In the genomic region with DNA sequence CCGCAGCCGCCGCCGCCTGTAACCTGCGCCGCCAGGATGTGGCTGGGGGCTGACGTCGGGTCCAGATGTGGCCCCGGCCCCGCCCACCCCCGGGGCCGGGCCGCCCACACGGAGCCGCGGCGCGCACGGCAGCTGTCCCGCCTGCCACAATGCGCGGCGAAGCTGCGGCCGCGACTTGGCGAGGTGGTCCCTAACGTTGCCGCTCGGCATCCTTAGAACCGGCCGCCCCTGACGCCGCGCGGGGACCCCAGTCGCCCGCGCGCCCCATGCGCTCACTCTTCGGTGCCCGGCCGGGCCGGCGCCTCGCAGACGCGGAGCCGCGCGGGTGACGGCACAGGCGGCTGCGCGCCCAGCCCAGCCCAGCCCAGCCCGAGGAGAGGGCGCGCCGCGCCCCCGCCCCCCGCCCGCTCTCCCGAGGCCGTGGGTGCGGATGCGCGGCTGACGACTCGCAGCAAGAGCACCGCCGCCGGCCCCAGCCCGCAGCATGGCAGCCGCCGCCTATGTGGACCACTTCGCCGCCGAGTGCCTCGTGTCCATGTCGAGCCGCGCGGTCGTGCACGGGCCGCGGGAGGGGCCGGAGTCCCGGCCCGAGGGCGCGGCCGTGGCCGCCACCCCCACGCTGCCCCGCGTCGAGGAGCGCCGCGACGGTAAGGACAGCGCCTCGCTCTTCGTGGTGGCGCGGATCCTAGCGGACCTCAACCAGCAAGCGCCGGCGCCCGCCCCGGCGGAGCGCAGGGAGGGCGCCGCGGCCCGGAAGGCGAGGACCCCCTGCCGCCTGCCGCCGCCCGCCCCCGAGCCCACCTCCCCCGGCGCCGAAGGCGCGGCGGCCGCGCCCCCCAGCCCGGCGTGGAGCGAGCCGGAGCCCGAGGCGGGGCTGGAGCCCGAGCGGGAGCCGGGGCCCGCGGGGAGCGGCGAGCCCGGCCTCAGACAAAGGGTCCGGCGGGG, we compare ENCODE assay signal across 8 cellular contexts. TPM values are rescaled to one million over a fixed set of nuclear protein-coding genes. Genes with fewer than 3 reads are reported as not detected.
DNase-seq lines count a peak whose midpoint lies in the region; ATAC-seq and TF ChIP-seq lines count a peak whose summit lies in the region.

A gene (plus strand): TSS at position 107 of the 945 bp plus-strand sequence. CDS start 378 bp downstream, at position 485.

- no peaks in the 10 kb centered on the region for H3K9me3 Mint-ChIP-seq in activated naive CD8-positive, alpha-beta T cell treated with anti-CD3 and anti-CD28 coated beads, Interleukin-2, amount 50 U/mL, for 24 hours

- TF ChIP-seq CTCF in heart right ventricle (IDR thresholded peaks at IDR 0.05) (peak in 1 of 9 donors; percentile 0), psoas muscle (IDR thresholded peaks at IDR 0.05) (no peak)

- intact Hi-C loops in heart right ventricle (cut with DNase I) (loop anchor here (1.0 to 10.0 kb wide), 20 partner anchors 35 to 332 kb away; a partner anchor contains a TSS), psoas muscle (cut with DNase I) (loop anchor here (2.0 to 5.0 kb wide), 3 partner anchors 65 to 335 kb away; a partner anchor contains a TSS)

- H3K27ac ChIP-seq in heart right ventricle, result peak within 1 kb of the TSS; percentile 99 to 100 (median 100)
- peak within 1 kb of the TSS; percentile 97 for H3K27ac ChIP-seq in psoas muscle

- H3K27me3 Mint-ChIP-seq in activated naive CD8-positive, alpha-beta T cell treated with anti-CD3 and anti-CD28 coated beads, Interleukin-2, amount 50 U/mL, for 24 hours, result no peaks in the 10 kb centered on the region

- H3K4me1 Mint-ChIP-seq in activated naive CD8-positive, alpha-beta T cell treated with anti-CD3 and anti-CD28 coated beads, Interleukin-2, amount 50 U/mL, for 24 hours, result peaks cover 64% of the 10 kb centered on the region

- DNase-seq in NCI-H1105 (lab: John Stamatoyannopoulos, UW) (peak; percentile 46), NCI-H1105 treated with DMSO at 0.1 percent for 48 hours (lab: John Stamatoyannopoulos, UW) (no peak), OCI-M1 (lab: John Stamatoyannopoulos, UW) (peak; percentile 67), heart right ventricle (peak; percentile 54 to 79), psoas muscle (peak; percentile 59 to 84), NCI-H2029 (lab: John Stamatoyannopoulos, UW) (no peak)
- no peak for DNase-seq in activated naive CD8-positive, alpha-beta T cell treated with anti-CD3 and anti-CD28 coated beads, Interleukin-2, amount 50 U/mL, for 24 hours

- H3K36me3 ChIP-seq in heart right ventricle, result no peaks in the 10 kb centered on the region
- H3K36me3 ChIP-seq in psoas muscle (ENCODE audit: insufficient read depth in 1 of 2, low read depth in 1 of 2), result no peaks in the 10 kb centered on the region

- H3K4me1 ChIP-seq in heart right ventricle (peaks cover 22 to 61% (median 45%) of the 10 kb centered on the region in 9 donors), psoas muscle (peaks cover 38% of the 10 kb centered on the region)

- H3K4me3 Mint-ChIP-seq in activated naive CD8-positive, alpha-beta T cell treated with anti-CD3 and anti-CD28 coated beads, Interleukin-2, amount 50 U/mL, for 24 hours, result peak within 1 kb of the TSS; percentile 84

- H3K27ac Mint-ChIP-seq in activated naive CD8-positive, alpha-beta T cell treated with anti-CD3 and anti-CD28 coated beads, Interleukin-2, amount 50 U/mL, for 24 hours, result peak within 1 kb of the TSS; percentile 49

- H3K9me3 ChIP-seq in heart right ventricle (no peaks in the 10 kb centered on the region), psoas muscle (no peaks in the 10 kb centered on the region)

- H3K27me3 ChIP-seq in heart right ventricle (no peaks in the 10 kb centered on the region), psoas muscle (ENCODE audit: insufficient read depth in 3 of 3, low read length in 2 of 3) (no peaks in the 10 kb centered on the region)

- H3K4me3 ChIP-seq in heart right ventricle (peak within 1 kb of the TSS; percentile 71 to 96 (median 92)), psoas muscle (peak within 1 kb of the TSS; percentile 79)

- WGBS in heart right ventricle, 2 donors, result 0 to 1% methylated on average over 103 to 151 of the region's 151 CpGs
- WGBS in psoas muscle, 3 donors, result 0% methylated on average over 55 to 151 of the region's 151 CpGs

- ATAC-seq in HG02852 (IDR thresholded peaks at IDR 0.05; ENCODE audit: unreplicated experiment) (peak; percentile 50), heart right ventricle (peak in 5 of 8 donors; percentile 21 to 36 (median 33)), psoas muscle (peak; percentile 15 to 37 (median 34))
- ATAC-seq in activated naive CD8-positive, alpha-beta T cell treated with anti-CD3 and anti-CD28 coated beads, Interleukin-2, amount 50 U/mL, for 24 hours, result peak; percentile 67

- peaks cover 12% of the 10 kb centered on the region for H3K36me3 Mint-ChIP-seq in activated naive CD8-positive, alpha-beta T cell treated with anti-CD3 and anti-CD28 coated beads, Interleukin-2, amount 50 U/mL, for 24 hours (ENCODE audit: low read depth)

RNA-seq across cellular contexts. Expression of the gene that starts here (rescaled TPM):
- total RNA-seq in heart right ventricle (100 to 1,000 TPM in 1 of 10 donors, 10 to 100 TPM in 9; 28.4 to 101 (median 49.4) TPM), psoas muscle (10 to 100 TPM; 11.9 to 45.6 (median 25.2) TPM)
- polyA plus RNA-seq in heart right ventricle (10 to 100 TPM; 32.9 to 44.0 TPM), psoas muscle (10 to 100 TPM; 14.5 to 29.0 (median 20.4) TPM)

Comparison
In these comparisons a context has a peak if more than half of its experiments do, and no peak if none do; other contexts are left out.
1. DNase-seq: peak in NCI-H1105 (single experiment), OCI-M1 (single experiment), heart right ventricle (2 of 2) and psoas muscle (2 of 2); none in NCI-H1105 treated with DMSO at 0.1 percent for 48 hours (single experiment), activated naive CD8-positive, alpha-beta T cell treated with anti-CD3 and anti-CD28 coated beads, Interleukin-2, amount 50 U/mL, for 24 hours (single experiment) and NCI-H2029 (single experiment).
2. Peak in every context shown above with its lines, with median percentiles within 50 percentile points of each other: ATAC-seq.